20 cellular contexts compared by ENCODE assay signal in the genomic region with DNA sequence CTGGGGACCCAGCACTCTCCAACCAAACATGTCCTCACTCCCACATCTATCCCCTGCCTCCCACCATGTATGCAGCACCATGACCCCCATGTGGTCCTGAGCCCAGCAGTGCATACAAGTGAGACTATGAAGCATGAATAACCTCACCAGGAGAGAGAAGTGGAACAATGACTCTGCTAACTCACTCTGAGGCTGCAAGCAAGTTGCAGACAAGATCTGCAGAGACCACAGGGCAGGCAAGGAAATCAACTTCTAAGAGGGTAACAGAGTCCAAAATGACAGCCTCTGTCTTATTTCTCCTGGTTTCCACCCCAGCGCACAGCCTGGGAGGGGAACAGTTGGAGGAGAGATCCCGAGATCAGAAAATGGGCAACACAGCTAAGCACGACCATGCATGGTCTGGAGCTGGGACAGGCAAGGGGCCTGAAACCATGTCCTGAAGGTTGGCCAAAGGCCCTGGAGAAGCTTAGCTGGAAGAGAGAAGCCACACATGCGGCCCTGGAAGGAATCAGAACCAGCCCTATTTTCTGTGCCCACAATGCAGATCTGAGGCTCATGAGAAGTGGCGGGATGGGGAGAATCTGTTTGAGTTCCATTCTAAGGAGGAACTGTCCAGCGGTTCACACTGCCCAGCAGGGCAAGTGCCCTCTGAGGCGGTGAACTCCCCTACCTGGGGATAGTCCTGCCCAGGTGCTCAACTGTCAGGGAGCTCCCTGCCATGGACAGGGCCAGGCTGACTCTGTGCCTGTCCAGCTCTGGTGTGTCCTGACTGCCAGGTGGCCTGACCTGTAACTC. TPM values are rescaled to one million over a fixed set of nuclear protein-coding genes. Genes with fewer than 3 reads are reported as not detected.
DNase-seq lines count a peak whose midpoint lies in the region; ATAC-seq, FAIRE-seq and TF ChIP-seq lines count a peak whose summit lies in the region.
"Had no signal": no experiment of that assay in that cellular context is flagged by ENCODE, and none has a peak within 500 bp of the region (broad histone marks: within the 10 kb centered on the region; RNA-seq: fewer than 3 reads in every experiment).

No MANE protein-coding gene starts in this region.

- no peaks in the 10 kb centered on the region for H3K9me3 ChIP-seq in HepG2 (ENCODE audit: low read length)
- H3K9me3 ChIP-seq: A549 had no signal

- DNase-seq in Right ventricle myocardium inferior (ENCODE audit: missing footprints) (peak; percentile 39), left ventricle myocardium superior (no peak), OCI-M1 (lab: John Stamatoyannopoulos, UW) (peak; percentile 71), HepG2 (ENCODE audit: low spot score) (no peak), NCI-H146 treated with DMSO at 0.1 percent for 48 hours (lab: John Stamatoyannopoulos, UW; ENCODE audit: unreplicated experiment) (no peak), activated gamma-delta T cell treated with Interleukin-2 at 50 U/mL for 16 hours (no peak), activated gamma-delta T cell (lab: John Stamatoyannopoulos, UW) (no peak)
- DNase-seq: CD8-positive, alpha-beta T cell; DMS79; HFFc6; KBM-7; NCI-H1048; NCI-H1436; NCI-H2029; NCI-H526 had no signal

- ATAC-seq in Right ventricle myocardium inferior, result no peak
- no peak for ATAC-seq in left ventricle myocardium superior
- ATAC-seq in HepG2, result peak; percentile 31; the same call in 1 of the 3 replicates
- no peak for ATAC-seq in HG03159 (IDR thresholded peaks at IDR 0.05; ENCODE audit: unreplicated experiment)
- ATAC-seq: CD8-positive, alpha-beta T cell; Panc1 had no signal

- H3K4me3 ChIP-seq in HepG2 (replicated peaks in 1 of 3; ENCODE audit: insufficient read depth in 1 of 3, low read depth in 2 of 3, low read length in 3 of 3), result no peak overlapping the region
- H3K4me3 ChIP-seq: A549 had no signal

- no peak overlapping the region for H3K9ac ChIP-seq in HepG2 (ENCODE audit: insufficient read depth, low read depth, low read length)

- no peak overlapping the region for H3K4me2 ChIP-seq in HepG2 (ENCODE audit: low read depth, low read length)
- H3K4me2 ChIP-seq: A549 had no signal

- no peak for TF ChIP-seq CTCF in HepG2 (CRISPR knock-in tag; IDR thresholded peaks at IDR 0.05)

- H4K20me1 ChIP-seq in HepG2 (ENCODE audit: insufficient read depth, low read length), result no peaks in the 10 kb centered on the region

- WGBS in HepG2 (ENCODE audit: low lambda C conversion rate), result 54% methylated on average over 4 of the region's 7 CpGs

- H3K27ac ChIP-seq in HepG2 (ENCODE audit: extremely low read length, insufficient read depth, low read length), result no peak overlapping the region
- H3K27ac ChIP-seq: A549 had no signal

- TF ChIP-seq EP300 in HepG2 (IDR thresholded peaks at IDR 0.05; ENCODE audit: low read depth in 2 of 2, low read length in 2 of 2) (no peak), HepG2 (CRISPR knock-in tag; IDR thresholded peaks at IDR 0.05; ENCODE audit: borderline replicate concordance) (no peak)

- in situ Hi-C loops in HepG2 (cut with HindIII; ENCODE audit: extremely low pct_ligation_motif_present, low pct_unique_long_range_greater_than_20kb), result no loop called here

- H3K36me3 ChIP-seq in HepG2 (replicated peaks in 1 of 2; ENCODE audit: control insufficient read depth in 1 of 2, insufficient read depth in 2 of 2, low read length in 2 of 2), result no peaks in the 10 kb centered on the region

- FAIRE-seq in HepG2 (lab: Jason Lieb, UNC), result no peak
- FAIRE-seq: A549 had no signal

- peaks cover 21% of the 10 kb centered on the region for H3K4me1 ChIP-seq in HepG2 (ENCODE audit: insufficient read depth, low read length)
- H3K4me1 ChIP-seq: A549 had no signal

- CTCF ChIA-PET in HepG2 (lab: Yijun Ruan, JAX; ENCODE audit: low intra/inter-chr PET ratio, low total read pairs), result no interaction called here

- TF ChIP-seq POLR2A in HepG2 (IDR thresholded peaks at IDR 0.05; ENCODE audit: insufficient read depth in 1 of 2, low read depth in 2 of 2, low read length in 2 of 2), result no peak

- H3K27me3 ChIP-seq in HepG2 (ENCODE audit: control insufficient read depth in 1 of 2, insufficient read depth in 2 of 2, low read length in 2 of 2), result peaks cover 0 to 11% of the 10 kb centered on the region in 2 experiments; a peak in 1 of 5 replicates

- TF ChIP-seq RAD21 in HepG2 (CRISPR knock-in tag; IDR thresholded peaks at IDR 0.05), result no peak

- no TSS peak for BruUV-seq in HepG2 (replicated peaks; lab: Mats Ljungman, UMichigan)

- intact Hi-C loops in Right ventricle myocardium inferior (cut with DNase I) (no loop called here), left ventricle myocardium superior (cut with micrococcal nuclease) (no loop called here), HepG2 (cut with micrococcal nuclease; ENCODE audit: unreplicated experiment) (no loop called here)

- H2AFZ ChIP-seq in HepG2 (ENCODE audit: low read length), result no peak overlapping the region

- POLR2A ChIA-PET in HepG2 (lab: Yijun Ruan, JAX), result interaction anchor here (2.4 kb wide), 1 partner anchor 12 kb away, joined by 7 read pairs; no protein-coding TSS in a partner anchor

- no peaks in the 10 kb centered on the region for H3K79me2 ChIP-seq in HepG2 (ENCODE audit: insufficient read depth, low read length)

RNA-seq across cellular contexts. Expression of gene REN, which starts 12.5 kb away (rescaled TPM):
- not detected for total RNA-seq in Right ventricle myocardium inferior
- total RNA-seq in left ventricle myocardium superior, result not detected
- total RNA-seq in HepG2 (2016; rRNA removed; fragmentation: Illumina TruSeq; extraction: Trizol), result not detected in 2 replicates
- not detected in 2 replicates for total RNA-seq in HepG2 (2016; cell fraction: cytosol; rRNA removed; fragmentation: Illumina TruSeq; extraction: Trizol; ENCODE audit: low read depth)
- not detected in 2 replicates for total RNA-seq in HepG2 (2016; cell fraction: insoluble cytoplasmic fraction; rRNA removed; fragmentation: Illumina TruSeq; extraction: Trizol)
- total RNA-seq in HepG2 (2016; cell fraction: membrane; rRNA removed; fragmentation: Illumina TruSeq; extraction: Trizol), result not detected in 2 replicates
- total RNA-seq in HepG2 (2016; cell fraction: nucleus; rRNA removed; fragmentation: Illumina TruSeq; extraction: Trizol), result not detected in 2 replicates
- polyA plus RNA-seq in HepG2 (2011; rRNA removed), result 0.05 TPM in 1 of 2 replicates, not detected in the other
- 0.03 and 0.06 TPM in 2 replicates for polyA plus RNA-seq in HepG2 (2011; cell fraction: cytosol; rRNA removed)
- polyA plus RNA-seq in HepG2 (2011; cell fraction: nucleus; rRNA removed), result 0.12 and 0.21 TPM in 2 replicates
- not detected in 2 replicates for polyA plus RNA-seq in HepG2 (2012)
- polyA plus RNA-seq in HepG2 (2016; cell fraction: cytosol; fragmentation: Illumina TruSeq; extraction: Trizol; ENCODE audit: low read depth), result not detected in 2 replicates
- not detected in 2 replicates for polyA plus RNA-seq in HepG2 (2016; cell fraction: insoluble cytoplasmic fraction; fragmentation: Illumina TruSeq; extraction: Trizol; ENCODE audit: low read depth)
- polyA plus RNA-seq in HepG2 (2016; cell fraction: membrane; fragmentation: Illumina TruSeq; extraction: Trizol; ENCODE audit: low read depth), result not detected in 2 replicates
- polyA plus RNA-seq in HepG2 (2016; cell fraction: nucleus; fragmentation: Illumina TruSeq; extraction: Trizol; ENCODE audit: insufficient read depth, low read depth), result not detected in 2 replicates
- not detected in 2 replicates for polyA minus RNA-seq in HepG2 (2011; rRNA and poly(A)+ RNA removed; ENCODE audit: low replicate concordance)
- not detected in 2 replicates for polyA minus RNA-seq in HepG2 (2011; cell fraction: cytosol; rRNA and poly(A)+ RNA removed)
- polyA minus RNA-seq in HepG2 (2011; cell fraction: nucleus; rRNA and poly(A)+ RNA removed), result not detected in 2 replicates
- total RNA-seq: CD8-positive, alpha-beta T cell; H4; SK-MEL-5 had no signal
- polyA plus RNA-seq: A549 had no signal

RNA-seq across cellular contexts. Expression of gene KISS1, which starts 17.6 kb away (rescaled TPM):
- total RNA-seq in Right ventricle myocardium inferior (not detected), left ventricle myocardium superior (not detected), HepG2 (2016; rRNA removed; fragmentation: Illumina TruSeq; extraction: Trizol) (0.80 TPM in 1 of 2 replicates, not detected in the other)
- 1.4 TPM in 1 of 2 replicates, not detected in the other for total RNA-seq in HepG2 (2016; cell fraction: cytosol; rRNA removed; fragmentation: Illumina TruSeq; extraction: Trizol; ENCODE audit: low read depth)
- total RNA-seq in HepG2 (2016; cell fraction: insoluble cytoplasmic fraction; rRNA removed; fragmentation: Illumina TruSeq; extraction: Trizol), result 0.58 and 1.2 TPM in 2 replicates
- total RNA-seq in HepG2 (2016; cell fraction: membrane; rRNA removed; fragmentation: Illumina TruSeq; extraction: Trizol), result 1.5 TPM in 2 replicates
- total RNA-seq in HepG2 (2016; cell fraction: nucleus; rRNA removed; fragmentation: Illumina TruSeq; extraction: Trizol), result not detected in 2 replicates
- polyA plus RNA-seq in HepG2 (2011; rRNA removed), result 0.24 and 0.33 TPM in 2 replicates
- polyA plus RNA-seq in HepG2 (2011; cell fraction: cytosol; rRNA removed), result 0.21 and 0.93 TPM in 2 replicates
- polyA plus RNA-seq in HepG2 (2011; cell fraction: nucleus; rRNA removed), result 0.76 and 0.81 TPM in 2 replicates
- not detected in 2 replicates for polyA plus RNA-seq in HepG2 (2012)
- 0.86 and 0.96 TPM in 2 replicates for polyA plus RNA-seq in HepG2 (2016; cell fraction: cytosol; fragmentation: Illumina TruSeq; extraction: Trizol; ENCODE audit: low read depth)
- polyA plus RNA-seq in HepG2 (2016; cell fraction: insoluble cytoplasmic fraction; fragmentation: Illumina TruSeq; extraction: Trizol; ENCODE audit: low read depth), result not detected in 2 replicates
- 0.51 and 0.60 TPM in 2 replicates for polyA plus RNA-seq in HepG2 (2016; cell fraction: membrane; fragmentation: Illumina TruSeq; extraction: Trizol; ENCODE audit: low read depth)
- polyA plus RNA-seq in HepG2 (2016; cell fraction: nucleus; fragmentation: Illumina TruSeq; extraction: Trizol; ENCODE audit: insufficient read depth, low read depth), result not detected in 2 replicates
- not detected in 2 replicates for polyA minus RNA-seq in HepG2 (2011; rRNA and poly(A)+ RNA removed; ENCODE audit: low replicate concordance)
- not detected in 2 replicates for polyA minus RNA-seq in HepG2 (2011; cell fraction: cytosol; rRNA and poly(A)+ RNA removed)
- not detected in 2 replicates for polyA minus RNA-seq in HepG2 (2011; cell fraction: nucleus; rRNA and poly(A)+ RNA removed)
- total RNA-seq: CD8-positive, alpha-beta T cell; H4; SK-MEL-5 had no signal

RNA-seq across cellular contexts. Expression of gene ETNK2, which starts 26.8 kb away (rescaled TPM):
- total RNA-seq in Right ventricle myocardium inferior, result 5.3 TPM
- total RNA-seq in left ventricle myocardium superior, result 3.3 TPM
- 35.3 and 42.8 TPM in 2 replicates for total RNA-seq in HepG2 (2016; rRNA removed; fragmentation: Illumina TruSeq; extraction: Trizol)
- total RNA-seq in HepG2 (2016; cell fraction: cytosol; rRNA removed; fragmentation: Illumina TruSeq; extraction: Trizol; ENCODE audit: low read depth), result 44.9 and 55.4 TPM in 2 replicates
- 31.7 and 40.5 TPM in 2 replicates for total RNA-seq in HepG2 (2016; cell fraction: insoluble cytoplasmic fraction; rRNA removed; fragmentation: Illumina TruSeq; extraction: Trizol)
- 91.7 and 102 TPM in 2 replicates for total RNA-seq in HepG2 (2016; cell fraction: membrane; rRNA removed; fragmentation: Illumina TruSeq; extraction: Trizol)
- 18.1 and 22.1 TPM in 2 replicates for total RNA-seq in HepG2 (2016; cell fraction: nucleus; rRNA removed; fragmentation: Illumina TruSeq; extraction: Trizol)
- 15.5 and 23.4 TPM in 2 replicates for polyA plus RNA-seq in HepG2 (2011; rRNA removed)
- 13.9 and 23.8 TPM in 2 replicates for polyA plus RNA-seq in HepG2 (2011; cell fraction: cytosol; rRNA removed)
- 5.6 and 10.0 TPM in 2 replicates for polyA plus RNA-seq in HepG2 (2011; cell fraction: nucleus; rRNA removed)
- polyA plus RNA-seq in HepG2 (2012), result 18.2 and 18.3 TPM in 2 replicates
- polyA plus RNA-seq in HepG2 (2016; cell fraction: cytosol; fragmentation: Illumina TruSeq; extraction: Trizol; ENCODE audit: low read depth), result 63.9 and 73.6 TPM in 2 replicates
- polyA plus RNA-seq in HepG2 (2016; cell fraction: insoluble cytoplasmic fraction; fragmentation: Illumina TruSeq; extraction: Trizol; ENCODE audit: low read depth), result 38.8 and 47.8 TPM in 2 replicates
- 98.0 and 100 TPM in 2 replicates for polyA plus RNA-seq in HepG2 (2016; cell fraction: membrane; fragmentation: Illumina TruSeq; extraction: Trizol; ENCODE audit: low read depth)
- polyA plus RNA-seq in HepG2 (2016; cell fraction: nucleus; fragmentation: Illumina TruSeq; extraction: Trizol; ENCODE audit: insufficient read depth, low read depth), result 24.8 and 26.8 TPM in 2 replicates
- polyA minus RNA-seq in HepG2 (2011; rRNA and poly(A)+ RNA removed; ENCODE audit: low replicate concordance), result 1.9 and 16.9 TPM in 2 replicates
- polyA minus RNA-seq in HepG2 (2011; cell fraction: cytosol; rRNA and poly(A)+ RNA removed), result 6.6 and 10.3 TPM in 2 replicates
- polyA minus RNA-seq in HepG2 (2011; cell fraction: nucleus; rRNA and poly(A)+ RNA removed), result 4.9 and 9.0 TPM in 2 replicates

RNA-seq across cellular contexts. Expression of gene GOLT1A, which starts 35.1 kb away (rescaled TPM):
- not detected for total RNA-seq in Right ventricle myocardium inferior
- total RNA-seq in left ventricle myocardium superior, result not detected
- total RNA-seq in HepG2 (2016; rRNA removed; fragmentation: Illumina TruSeq; extraction: Trizol), result 19.4 and 28.0 TPM in 2 replicates
- total RNA-seq in HepG2 (2016; cell fraction: cytosol; rRNA removed; fragmentation: Illumina TruSeq; extraction: Trizol; ENCODE audit: low read depth), result 29.6 and 30.2 TPM in 2 replicates
- 19.8 and 27.6 TPM in 2 replicates for total RNA-seq in HepG2 (2016; cell fraction: insoluble cytoplasmic fraction; rRNA removed; fragmentation: Illumina TruSeq; extraction: Trizol)
- total RNA-seq in HepG2 (2016; cell fraction: membrane; rRNA removed; fragmentation: Illumina TruSeq; extraction: Trizol), result 35.4 and 36.5 TPM in 2 replicates
- total RNA-seq in HepG2 (2016; cell fraction: nucleus; rRNA removed; fragmentation: Illumina TruSeq; extraction: Trizol), result 16.8 and 19.9 TPM in 2 replicates
- 25.8 and 32.8 TPM in 2 replicates for polyA plus RNA-seq in HepG2 (2011; rRNA removed)
- polyA plus RNA-seq in HepG2 (2011; cell fraction: cytosol; rRNA removed), result 35.0 and 36.4 TPM in 2 replicates
- polyA plus RNA-seq in HepG2 (2011; cell fraction: nucleus; rRNA removed), result 42.2 and 45.6 TPM in 2 replicates
- polyA plus RNA-seq in HepG2 (2012), result 26.5 and 27.0 TPM in 2 replicates
- 37.9 and 41.7 TPM in 2 replicates for polyA plus RNA-seq in HepG2 (2016; cell fraction: cytosol; fragmentation: Illumina TruSeq; extraction: Trizol; ENCODE audit: low read depth)
- polyA plus RNA-seq in HepG2 (2016; cell fraction: insoluble cytoplasmic fraction; fragmentation: Illumina TruSeq; extraction: Trizol; ENCODE audit: low read depth), result 21.1 and 24.0 TPM in 2 replicates
- 39.7 and 40.2 TPM in 2 replicates for polyA plus RNA-seq in HepG2 (2016; cell fraction: membrane; fragmentation: Illumina TruSeq; extraction: Trizol; ENCODE audit: low read depth)
- polyA plus RNA-seq in HepG2 (2016; cell fraction: nucleus; fragmentation: Illumina TruSeq; extraction: Trizol; ENCODE audit: insufficient read depth, low read depth), result 35.0 and 45.5 TPM in 2 replicates
- polyA minus RNA-seq in HepG2 (2011; rRNA and poly(A)+ RNA removed; ENCODE audit: low replicate concordance), result 37.1 TPM in 1 of 2 replicates, not detected in the other
- 13.6 and 16.0 TPM in 2 replicates for polyA minus RNA-seq in HepG2 (2011; cell fraction: cytosol; rRNA and poly(A)+ RNA removed)
- polyA minus RNA-seq in HepG2 (2011; cell fraction: nucleus; rRNA and poly(A)+ RNA removed), result 7.2 and 9.8 TPM in 2 replicates
- total RNA-seq: CD8-positive, alpha-beta T cell; H4; HFFc6; SK-MEL-5 had no signal

Comparison
In these comparisons a context has a peak if more than half of its experiments do, and no peak if none do; other contexts are left out.
1. DNase-seq: peak in Right ventricle myocardium inferior (single experiment) and OCI-M1 (single experiment); none in left ventricle myocardium superior (single experiment), HepG2 (single experiment), NCI-H146 treated with DMSO at 0.1 percent for 48 hours (single experiment), activated gamma-delta T cell treated with Interleukin-2 at 50 U/mL for 16 hours (single experiment) and activated gamma-delta T cell (single experiment).